ENCODE assay signal across 2 cellular contexts in genomic region chr9:27085456-27085855, GRCh38.
TF ChIP-seq lines count a peak whose summit lies in the region.

No MANE protein-coding gene starts in this region.

TF ChIP-seq in IMR-90, 13 proteins besides CTCF, POLR2A, EP300 and RAD21 (continued from another document):
- TF ChIP-seq, protein P1, sequence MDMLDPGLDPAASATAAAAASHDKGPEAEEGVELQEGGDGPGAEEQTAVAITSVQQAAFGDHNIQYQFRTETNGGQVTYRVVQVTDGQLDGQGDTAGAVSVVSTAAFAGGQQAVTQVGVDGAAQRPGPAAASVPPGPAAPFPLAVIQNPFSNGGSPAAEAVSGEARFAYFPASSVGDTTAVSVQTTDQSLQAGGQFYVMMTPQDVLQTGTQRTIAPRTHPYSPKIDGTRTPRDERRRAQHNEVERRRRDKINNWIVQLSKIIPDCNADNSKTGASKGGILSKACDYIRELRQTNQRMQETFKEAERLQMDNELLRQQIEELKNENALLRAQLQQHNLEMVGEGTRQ (IDR thresholded peaks at IDR 0.05; ENCODE audit: low read depth, low read length), result no peak
- TF ChIP-seq SMC3 (IDR thresholded peaks at IDR 0.05; ENCODE audit: low read depth, low read length) (no peak), MAZ (IDR thresholded peaks at IDR 0.05; ENCODE audit: borderline replicate concordance, low read depth, low read length) (no peak), MXI1 (IDR thresholded peaks at IDR 0.05; ENCODE audit: borderline replicate concordance, low read depth, low read length) (no peak), CHD1 (IDR thresholded peaks at IDR 0.05; ENCODE audit: low read depth, low read length) (no peak), FOS (IDR thresholded peaks at IDR 0.05; ENCODE audit: low read depth, low read length) (no peak)

TF ChIP-seq in WTC11, 78 proteins besides CTCF, POLR2A, EP300 and RAD21 (continued from another document):
- TF ChIP-seq, protein P2, sequence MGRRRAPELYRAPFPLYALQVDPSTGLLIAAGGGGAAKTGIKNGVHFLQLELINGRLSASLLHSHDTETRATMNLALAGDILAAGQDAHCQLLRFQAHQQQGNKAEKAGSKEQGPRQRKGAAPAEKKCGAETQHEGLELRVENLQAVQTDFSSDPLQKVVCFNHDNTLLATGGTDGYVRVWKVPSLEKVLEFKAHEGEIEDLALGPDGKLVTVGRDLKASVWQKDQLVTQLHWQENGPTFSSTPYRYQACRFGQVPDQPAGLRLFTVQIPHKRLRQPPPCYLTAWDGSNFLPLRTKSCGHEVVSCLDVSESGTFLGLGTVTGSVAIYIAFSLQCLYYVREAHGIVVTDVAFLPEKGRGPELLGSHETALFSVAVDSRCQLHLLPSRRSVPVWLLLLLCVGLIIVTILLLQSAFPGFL (CRISPR knock-in tag; IDR thresholded peaks at IDR 0.05; ENCODE audit: borderline replicate concordance), result no peak
- TF ChIP-seq, protein P3, sequence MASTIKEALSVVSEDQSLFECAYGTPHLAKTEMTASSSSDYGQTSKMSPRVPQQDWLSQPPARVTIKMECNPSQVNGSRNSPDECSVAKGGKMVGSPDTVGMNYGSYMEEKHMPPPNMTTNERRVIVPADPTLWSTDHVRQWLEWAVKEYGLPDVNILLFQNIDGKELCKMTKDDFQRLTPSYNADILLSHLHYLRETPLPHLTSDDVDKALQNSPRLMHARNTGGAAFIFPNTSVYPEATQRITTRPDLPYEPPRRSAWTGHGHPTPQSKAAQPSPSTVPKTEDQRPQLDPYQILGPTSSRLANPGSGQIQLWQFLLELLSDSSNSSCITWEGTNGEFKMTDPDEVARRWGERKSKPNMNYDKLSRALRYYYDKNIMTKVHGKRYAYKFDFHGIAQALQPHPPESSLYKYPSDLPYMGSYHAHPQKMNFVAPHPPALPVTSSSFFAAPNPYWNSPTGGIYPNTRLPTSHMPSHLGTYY (CRISPR knock-in tag; IDR thresholded peaks at IDR 0.05), result no peak
- no peak for TF ChIP-seq TEAD4 (CRISPR knock-in tag; IDR thresholded peaks at IDR 0.05)
- TF ChIP-seq, protein P1 (CRISPR knock-in tag; IDR thresholded peaks at IDR 0.05), result no peak
- TF ChIP-seq, protein P4, sequence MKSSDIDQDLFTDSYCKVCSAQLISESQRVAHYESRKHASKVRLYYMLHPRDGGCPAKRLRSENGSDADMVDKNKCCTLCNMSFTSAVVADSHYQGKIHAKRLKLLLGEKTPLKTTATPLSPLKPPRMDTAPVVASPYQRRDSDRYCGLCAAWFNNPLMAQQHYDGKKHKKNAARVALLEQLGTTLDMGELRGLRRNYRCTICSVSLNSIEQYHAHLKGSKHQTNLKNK (CRISPR knock-in tag; IDR thresholded peaks at IDR 0.05), result no peak
- TF ChIP-seq ATF2 (CRISPR knock-in tag; IDR thresholded peaks at IDR 0.05; ENCODE audit: borderline replicate concordance, low read depth), result no peak
- no peak for TF ChIP-seq TCF7 (CRISPR knock-in tag; IDR thresholded peaks at IDR 0.05; ENCODE audit: low read depth)
- TF ChIP-seq KAT7 (CRISPR knock-in tag; IDR thresholded peaks at IDR 0.05; ENCODE audit: borderline replicate concordance), result no peak
- TF ChIP-seq, protein P5, sequence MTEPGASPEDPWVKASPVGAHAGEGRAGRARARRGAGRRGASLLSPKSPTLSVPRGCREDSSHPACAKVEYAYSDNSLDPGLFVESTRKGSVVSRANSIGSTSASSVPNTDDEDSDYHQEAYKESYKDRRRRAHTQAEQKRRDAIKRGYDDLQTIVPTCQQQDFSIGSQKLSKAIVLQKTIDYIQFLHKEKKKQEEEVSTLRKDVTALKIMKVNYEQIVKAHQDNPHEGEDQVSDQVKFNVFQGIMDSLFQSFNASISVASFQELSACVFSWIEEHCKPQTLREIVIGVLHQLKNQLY (CRISPR knock-in tag; IDR thresholded peaks at IDR 0.05), result no peak
